Comparison of ENCODE assay signal across 12 cellular contexts in genomic region chr18:48797841-48798255, GRCh38.
DNase-seq lines count a peak whose midpoint lies in the region; ATAC-seq, FAIRE-seq and TF ChIP-seq lines count a peak whose summit lies in the region.
"Had no signal": no experiment of that assay in that cellular context is flagged by ENCODE, and none has a peak within 500 bp of the region (broad histone marks: within the 10 kb centered on the region; RNA-seq: fewer than 3 reads in every experiment).

No MANE protein-coding gene starts in this region.

- H3K4me1 ChIP-seq in thoracic aorta (ENCODE audit: control insufficient read depth in 1 of 2, low read depth in 2 of 2): peaks cover 19 to 61% of the 10 kb centered on the region in 2 donors
- H3K4me1 ChIP-seq: A549 had no signal

- no peaks in the 10 kb centered on the region for H3K9me3 Mint-ChIP-seq in activated CD4-positive, alpha-beta T cell treated with anti-CD3 and anti-CD28 coated beads for 36 hours (ENCODE audit: low read depth)
- no peaks in the 10 kb centered on the region for H3K9me3 Mint-ChIP-seq in immature natural killer cell

- H3K27me3 ChIP-seq in thoracic aorta (replicated peaks; ENCODE audit: insufficient read depth): no peaks in the 10 kb centered on the region
- H3K27me3 ChIP-seq: ovary had no signal

- CTCF ChIA-PET in activated CD4-positive, alpha-beta T cell treated with anti-CD3 and anti-CD28 coated beads for 36 hours (lab: Charles Lee): interaction anchor here (0.9 kb wide), 1 partner anchor 392 kb away, joined by 3 read pairs; no protein-coding TSS in a partner anchor

- H3K9me3 ChIP-seq in thoracic aorta: no peaks in the 10 kb centered on the region
- H3K9me3 ChIP-seq: A549, ovary had no signal

- H3K36me3 Mint-ChIP-seq in activated CD4-positive, alpha-beta T cell treated with anti-CD3 and anti-CD28 coated beads for 36 hours (ENCODE audit: low read depth): no peaks in the 10 kb centered on the region
- H3K36me3 Mint-ChIP-seq in immature natural killer cell: no peaks in the 10 kb centered on the region

- TF ChIP-seq CTCF in thoracic aorta (IDR thresholded peaks at IDR 0.05): no peak

- no peak for FAIRE-seq in HTR-8/SVneo (lab: Jason Lieb, UNC)
- FAIRE-seq: A549, H54 had no signal

- no peak overlapping the region for H3K27ac Mint-ChIP-seq in activated CD4-positive, alpha-beta T cell treated with anti-CD3 and anti-CD28 coated beads for 36 hours
- peak overlapping the region in 5 of 6 donors; percentile 57 to 81 (median 69) for H3K27ac Mint-ChIP-seq in immature natural killer cell

- peaks cover 32% of the 10 kb centered on the region for H3K4me1 Mint-ChIP-seq in activated CD4-positive, alpha-beta T cell treated with anti-CD3 and anti-CD28 coated beads for 36 hours
- H3K4me1 Mint-ChIP-seq in immature natural killer cell: peaks cover 27 to 42% of the 10 kb centered on the region in 2 donors

- POLR2A ChIA-PET in activated CD4-positive, alpha-beta T cell treated with anti-CD3 and anti-CD28 coated beads for 36 hours (lab: Charles Lee): no interaction called here

- no peak overlapping the region for H3K4me3 Mint-ChIP-seq in activated CD4-positive, alpha-beta T cell treated with anti-CD3 and anti-CD28 coated beads for 36 hours
- peak overlapping the region in 4 of 5 donors; percentile 4 to 40 (median 32) for H3K4me3 Mint-ChIP-seq in immature natural killer cell

- intact Hi-C loops in activated CD4-positive, alpha-beta T cell treated with anti-CD3 and anti-CD28 coated beads for 36 hours (cut with DNase I, micrococcal nuclease): no loop called here

- no peak overlapping the region for H3K4me3 ChIP-seq in thoracic aorta
- H3K4me3 ChIP-seq: A549, ovary had no signal

- no peaks in the 10 kb centered on the region for H3K36me3 ChIP-seq in thoracic aorta
- H3K36me3 ChIP-seq: ovary had no signal

- H3K27me3 Mint-ChIP-seq in activated CD4-positive, alpha-beta T cell treated with anti-CD3 and anti-CD28 coated beads for 36 hours: no peaks in the 10 kb centered on the region
- H3K27me3 Mint-ChIP-seq in immature natural killer cell (ENCODE audit: low read depth in 3 of 3): peaks cover 0 to 8% (median 2%) of the 10 kb centered on the region in 3 donors

- no peak for ATAC-seq in activated CD4-positive, alpha-beta T cell treated with anti-CD3 and anti-CD28 coated beads for 36 hours
- no peak for ATAC-seq in thoracic aorta (ENCODE audit: insufficient number of reproducible peaks, low FRiP score, low read depth)
- ATAC-seq: A549 had no signal

- DNase-seq in activated CD4-positive, alpha-beta T cell treated with anti-CD3 and anti-CD28 coated beads for 36 hours: peak; percentile 1
- no peak for DNase-seq in activated CD4-positive, alpha-beta T cell treated with anti-CD3 and anti-CD28 coated beads for 4 hours
- peak; percentile 47 for DNase-seq in amniotic epithelial cell (ENCODE audit: low read depth)
- peak; percentile 37 to 65 (median 64) for DNase-seq in immature natural killer cell
- peak; percentile 1 for DNase-seq in thoracic aorta (ENCODE audit: low spot score)
- DNase-seq in HTR-8/SVneo (ENCODE audit: insufficient read length, low spot score): no peak
- no peak for DNase-seq in NCI-H748 (lab: John Stamatoyannopoulos, UW; ENCODE audit: unreplicated experiment)
- no peak for DNase-seq in NCI-H1436 treated with DMSO at 0.1 percent for 48 hours (lab: John Stamatoyannopoulos, UW)
- DNase-seq: activated CD4-positive, alpha-beta T cell treated with anti-CD3 and anti-CD28 coated beads, Interleukin-2, amount 50 U/mL, for 1 hour had no signal

- H3K27ac ChIP-seq in thoracic aorta: peak overlapping the region; percentile 18 to 50
- H3K27ac ChIP-seq: A549, ovary had no signal

Comparison
In these comparisons a context has a peak if more than half of its experiments do, and no peak if none do; other contexts are left out.
1. DNase-seq: peak in activated CD4-positive, alpha-beta T cell treated with anti-CD3 and anti-CD28 coated beads for 36 hours (single experiment), amniotic epithelial cell (single experiment), immature natural killer cell (3 of 3) and thoracic aorta (single experiment); none in activated CD4-positive, alpha-beta T cell treated with anti-CD3 and anti-CD28 coated beads for 4 hours (0 of 2), HTR-8/SVneo (single experiment), NCI-H748 (single experiment) and NCI-H1436 treated with DMSO at 0.1 percent for 48 hours (single experiment).